Comparison of ENCODE assay signal across 8 cellular contexts in the genomic region with DNA sequence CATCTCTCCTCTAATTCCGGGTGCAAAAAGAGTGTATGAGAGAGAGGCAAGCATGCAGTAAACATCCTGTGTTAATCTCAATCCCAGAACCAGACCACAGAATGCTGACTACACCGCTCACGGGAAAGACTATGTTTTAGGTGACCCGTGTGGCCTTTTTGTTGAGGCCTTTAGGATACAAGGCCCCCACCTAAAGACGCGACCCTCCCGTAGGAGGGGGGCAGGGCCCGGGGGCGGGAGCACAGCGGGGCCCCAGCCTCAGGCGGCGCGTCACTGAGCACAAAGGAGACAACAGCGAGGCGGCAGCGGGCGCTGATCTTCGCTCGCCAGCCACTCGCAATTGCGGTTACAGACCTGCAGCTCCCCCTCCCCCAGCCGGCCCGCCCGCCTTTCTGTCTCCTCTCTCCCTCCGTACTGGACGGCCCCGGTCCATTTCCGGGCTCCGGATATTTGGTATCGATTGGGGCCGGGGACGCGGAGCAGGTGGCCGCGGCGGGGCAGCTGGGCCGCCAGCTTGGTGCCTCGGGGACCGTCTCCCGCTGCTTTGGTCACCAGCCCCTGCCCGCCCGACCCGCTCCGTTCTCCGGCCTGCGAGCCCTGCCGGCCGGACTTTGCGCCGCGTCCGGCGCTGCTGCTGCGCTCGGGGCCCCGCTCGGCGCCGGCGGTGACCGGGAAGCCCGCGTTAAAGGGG. TPM values are rescaled to one million over a fixed set of nuclear protein-coding genes. Genes with fewer than 3 reads are reported as not detected.
A peak's percentile ranks its signal among the peaks of the same experiment; 100 is the strongest.
DNase-seq lines count a peak whose midpoint lies in the region; ATAC-seq and TF ChIP-seq lines count a peak whose summit lies in the region.

A gene with protein sequence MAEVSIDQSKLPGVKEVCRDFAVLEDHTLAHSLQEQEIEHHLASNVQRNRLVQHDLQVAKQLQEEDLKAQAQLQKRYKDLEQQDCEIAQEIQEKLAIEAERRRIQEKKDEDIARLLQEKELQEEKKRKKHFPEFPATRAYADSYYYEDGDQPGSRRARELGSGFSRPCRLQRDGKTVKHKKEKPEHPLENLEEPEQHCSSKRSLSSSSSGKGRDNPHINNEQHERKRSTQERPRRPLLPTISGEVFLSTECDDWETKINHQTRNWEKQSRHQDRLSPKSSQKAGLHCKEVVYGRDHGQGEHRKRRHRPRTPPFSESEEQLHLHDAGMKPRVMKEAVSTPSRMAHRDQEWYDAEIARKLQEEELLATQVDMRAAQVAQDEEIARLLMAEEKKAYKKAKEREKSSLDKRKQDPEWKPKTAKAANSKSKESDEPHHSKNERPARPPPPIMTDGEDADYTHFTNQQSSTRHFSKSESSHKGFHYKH (plus strand): TSS at position 432 of the 691 bp plus-strand sequence. CDS start 281 bp downstream, outside the sequence.

- H3K79me2 ChIP-seq in osteoblast (ENCODE audit: insufficient read depth, low read length) = peaks cover 47% of the 10 kb centered on the region

- intact Hi-C loops in Right ventricle myocardium inferior (cut with DNase I) = loop anchor here (10.0 kb wide), 1 partner anchor 84 kb away; no protein-coding TSS in a partner anchor

- H3K36me3 ChIP-seq in MG63 (no peaks in the 10 kb centered on the region; the same call in 1 of the 2 replicates), adipocyte (ENCODE audit: control insufficient read depth, insufficient read depth, low read length, severe bottlenecking) (no peaks in the 10 kb centered on the region), osteoblast (ENCODE audit: insufficient read depth, low read length) (no peaks in the 10 kb centered on the region)

- H3K4me1 ChIP-seq in adipocyte (ENCODE audit: control insufficient read depth, insufficient read depth, low read length) = peaks cover 35% of the 10 kb centered on the region
- H3K4me1 ChIP-seq in osteoblast (ENCODE audit: insufficient read depth, low read length) = peaks cover 16% of the 10 kb centered on the region

- no peaks in the 10 kb centered on the region for H4K20me1 ChIP-seq in osteoblast (ENCODE audit: insufficient read depth, low read length)

- H3K9me3 ChIP-seq in MG63 (no peaks in the 10 kb centered on the region), adipocyte (ENCODE audit: control insufficient read depth, low read length) (no peaks in the 10 kb centered on the region), osteoblast (ENCODE audit: low read depth, low read length) (no peaks in the 10 kb centered on the region)

- H3K4me2 ChIP-seq in osteoblast (ENCODE audit: insufficient read depth, low read length) = peak within 1 kb of the TSS; percentile 85

- TF ChIP-seq POLR2A in GM10847 (IDR thresholded peaks at IDR 0.05; ENCODE audit: extremely low read depth, insufficient read length) = peak; percentile 60

- H3K27me3 ChIP-seq in MG63 (no peaks in the 10 kb centered on the region), adipocyte (replicated peaks; ENCODE audit: control insufficient read depth, insufficient read depth, low read length) (no peaks in the 10 kb centered on the region), osteoblast (ENCODE audit: insufficient read depth, low read length) (no peaks in the 10 kb centered on the region)

- H3K27ac ChIP-seq in osteoblast (ENCODE audit: low read depth, low read length) = peak within 1 kb of the TSS; percentile 89

- H2AFZ ChIP-seq in osteoblast (ENCODE audit: low read length) = peak within 1 kb of the TSS; percentile 95

- peak; percentile 93 for ATAC-seq in Right ventricle myocardium inferior

- DNase-seq in HCEC 1CT (peak; percentile 67), MG63 (peak; percentile 88), SHP77 treated with DMSO at 0.1 percent for 48 hours (lab: John Stamatoyannopoulos, UW) (peak; percentile 33), adipocyte (ENCODE audit: low read depth) (peak; percentile 88), Right ventricle myocardium inferior (ENCODE audit: missing footprints) (peak; percentile 92), osteoblast (ENCODE audit: insufficient read length, low spot score, missing footprints) (peak; percentile 93), UCSD-AML1 (lab: John Stamatoyannopoulos, UW; ENCODE audit: unreplicated experiment) (no peak)

- no peak for TF ChIP-seq CTCF in osteoblast (IDR thresholded peaks at IDR 0.05; ENCODE audit: extremely low read depth, low read depth, low read length)

- H3K9ac ChIP-seq in adipocyte (ENCODE audit: low read length) = peak within 1 kb of the TSS; percentile 92

- H3K4me3 ChIP-seq in MG63 = peak within 1 kb of the TSS; percentile 63
- peak within 1 kb of the TSS; percentile 93 for H3K4me3 ChIP-seq in adipocyte (ENCODE audit: low read length)
- peak within 1 kb of the TSS; percentile 88 for H3K4me3 ChIP-seq in osteoblast (ENCODE audit: insufficient read depth, low read length)

RNA-seq across cellular contexts. Expression of the gene that starts here (rescaled TPM):
- 65.4 and 93.9 TPM in 2 replicates for total RNA-seq in MG63 (2014; rRNA removed; shearing (Covaris generic); ENCODE audit: low replicate concordance)
- 57.8 TPM for total RNA-seq in Right ventricle myocardium inferior
- 74.8 and 78.2 TPM in 2 replicates for total RNA-seq in osteoblast
